1 cellular context compared by ENCODE assay signal in genomic region chr17:65066858-65067257, GRCh38.
TF ChIP-seq lines count a peak whose summit lies in the region.

No MANE protein-coding gene starts in this region.

TF ChIP-seq in H1, 55 proteins besides CTCF, POLR2A, EP300 and RAD21:
- no peak for TF ChIP-seq CREB1 (IDR thresholded peaks at IDR 0.05)
- no peak for TF ChIP-seq FOSL1 (IDR thresholded peaks at IDR 0.05; ENCODE audit: insufficient read depth, low read depth, low read length)
- TF ChIP-seq CHD1 (IDR thresholded peaks at IDR 0.05; ENCODE audit: low read depth, low read length) = no peak
- no peak for TF ChIP-seq TAF1 (IDR thresholded peaks at IDR 0.05; ENCODE audit: low read depth, low read length)
- TF ChIP-seq CBX8 (IDR thresholded peaks at IDR 0.05; ENCODE audit: borderline replicate concordance, low read depth, low read length) = no peak
- no peak for TF ChIP-seq BACH1 (IDR thresholded peaks at IDR 0.05; ENCODE audit: low read length)
- no peak for TF ChIP-seq BRCA1 (IDR thresholded peaks at IDR 0.05; ENCODE audit: low read depth, low read length)
- no peak for TF ChIP-seq TBP (IDR thresholded peaks at IDR 0.05; ENCODE audit: low read depth, low read length)
- TF ChIP-seq PHF8 (conservative IDR thresholded peaks at IDR 0.05; ENCODE audit: low read depth, low read length) = no peak
- TF ChIP-seq KDM4A (IDR thresholded peaks at IDR 0.05; ENCODE audit: low read depth, low read length, severe bottlenecking) = no peak
- no peak for TF ChIP-seq EZH2 (IDR thresholded peaks at IDR 0.05; ENCODE audit: low read depth, low read length, severe bottlenecking)
